Comparison of ENCODE assay signal across 1 cellular context in the genomic region with DNA sequence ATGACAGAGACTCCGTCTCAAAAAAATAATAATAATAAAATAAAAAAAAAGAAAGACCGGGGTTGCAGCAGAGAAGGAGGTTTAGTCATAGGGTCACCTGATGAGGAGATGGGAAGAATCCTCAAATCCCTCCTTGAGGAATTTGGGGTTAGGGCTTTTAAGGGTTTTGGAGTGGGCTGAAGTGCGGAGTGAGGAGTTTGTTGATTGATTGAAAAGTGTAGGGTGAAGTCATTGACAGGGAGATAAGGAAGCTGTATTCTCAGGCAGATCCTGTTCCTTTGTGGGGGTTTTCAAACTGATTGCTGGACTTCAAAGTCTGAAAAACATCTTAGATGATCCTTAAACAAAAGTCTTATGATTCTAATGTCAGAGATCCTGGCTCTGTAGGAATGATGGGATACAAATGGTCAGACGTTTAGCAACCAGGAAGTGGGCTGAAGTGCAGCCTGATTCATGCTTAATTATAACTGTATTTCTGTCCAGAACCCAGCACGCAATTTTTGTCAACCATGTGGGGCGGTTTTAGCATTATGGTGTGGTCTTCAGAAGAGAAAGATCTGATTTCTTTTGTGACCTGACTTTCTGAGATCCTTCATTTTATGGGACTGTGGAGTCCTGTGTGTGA.
TF ChIP-seq lines count a peak whose summit lies in the region.

No MANE protein-coding gene starts in this region.

TF ChIP-seq in WTC11, 78 proteins besides CTCF, POLR2A, EP300 and RAD21 (continued from another document):
- TF ChIP-seq, protein P1, sequence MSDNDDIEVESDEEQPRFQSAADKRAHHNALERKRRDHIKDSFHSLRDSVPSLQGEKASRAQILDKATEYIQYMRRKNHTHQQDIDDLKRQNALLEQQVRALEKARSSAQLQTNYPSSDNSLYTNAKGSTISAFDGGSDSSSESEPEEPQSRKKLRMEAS (CRISPR knock-in tag; IDR thresholded peaks at IDR 0.05), result no peak
- TF ChIP-seq ZNF416 (CRISPR knock-in tag; IDR thresholded peaks at IDR 0.05) (no peak), AR (CRISPR knock-in tag; IDR thresholded peaks at IDR 0.05) (no peak), ZNF263 (CRISPR knock-in tag; IDR thresholded peaks at IDR 0.05; ENCODE audit: low read depth) (no peak)
- TF ChIP-seq, protein P2, sequence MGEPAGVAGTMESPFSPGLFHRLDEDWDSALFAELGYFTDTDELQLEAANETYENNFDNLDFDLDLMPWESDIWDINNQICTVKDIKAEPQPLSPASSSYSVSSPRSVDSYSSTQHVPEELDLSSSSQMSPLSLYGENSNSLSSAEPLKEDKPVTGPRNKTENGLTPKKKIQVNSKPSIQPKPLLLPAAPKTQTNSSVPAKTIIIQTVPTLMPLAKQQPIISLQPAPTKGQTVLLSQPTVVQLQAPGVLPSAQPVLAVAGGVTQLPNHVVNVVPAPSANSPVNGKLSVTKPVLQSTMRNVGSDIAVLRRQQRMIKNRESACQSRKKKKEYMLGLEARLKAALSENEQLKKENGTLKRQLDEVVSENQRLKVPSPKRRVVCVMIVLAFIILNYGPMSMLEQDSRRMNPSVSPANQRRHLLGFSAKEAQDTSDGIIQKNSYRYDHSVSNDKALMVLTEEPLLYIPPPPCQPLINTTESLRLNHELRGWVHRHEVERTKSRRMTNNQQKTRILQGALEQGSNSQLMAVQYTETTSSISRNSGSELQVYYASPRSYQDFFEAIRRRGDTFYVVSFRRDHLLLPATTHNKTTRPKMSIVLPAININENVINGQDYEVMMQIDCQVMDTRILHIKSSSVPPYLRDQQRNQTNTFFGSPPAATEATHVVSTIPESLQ (CRISPR knock-in tag; IDR thresholded peaks at IDR 0.05), result no peak
